23 cellular contexts compared by ENCODE assay signal in the genomic region with DNA sequence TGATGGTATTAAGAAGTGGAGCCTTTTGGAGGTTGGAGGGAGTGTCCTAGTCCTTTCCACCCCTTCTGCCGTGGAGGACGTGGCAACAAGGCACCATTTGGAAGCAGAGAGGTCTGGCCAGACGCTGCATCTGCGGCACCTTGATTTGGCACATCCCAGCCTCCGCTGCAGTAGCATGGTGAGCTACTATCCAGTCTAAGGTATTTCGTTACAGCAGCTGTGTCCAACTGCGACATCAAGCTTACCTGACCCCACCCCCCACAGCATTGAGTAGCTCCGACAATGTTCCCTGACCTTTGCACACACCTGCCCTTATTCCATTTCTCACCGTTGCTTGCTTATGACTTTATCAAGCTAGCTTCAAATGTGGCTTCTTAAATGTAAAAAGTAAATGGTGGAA.
"Had no signal": no experiment of that assay in that cellular context is flagged by ENCODE, and none has a peak within 500 bp of the region (broad histone marks: within the 10 kb centered on the region; RNA-seq: fewer than 3 reads in every experiment).

No MANE protein-coding gene starts in this region.

- H3K9me3 Mint-ChIP-seq: activated CD4-positive, alpha-beta T cell treated with anti-CD3 and anti-CD28 coated beads, Interleukin-2, amount 10 ng/mL, durations not matched to agents 7 days and 5 days had no signal

- H3K27me3 ChIP-seq: adrenal gland, esophagus squamous epithelium, gastroesophageal sphincter, right atrium auricular region, upper lobe of left lung had no signal

- H3K36me3 Mint-ChIP-seq: natural killer cell treated with Interleukin-12 subunit alpha and Interleukin-12 subunit beta and Interleukin-15 and Interleukin-18, amount 100 ng/mL, for 72 hours had no signal

- H3K27me3 Mint-ChIP-seq: activated CD8-positive, alpha-beta T cell treated with anti-CD3 and anti-CD28 coated beads for 36 hours; activated naive CD8-positive, alpha-beta T cell; stimulated activated naive B cell treated with anti-CD40 and anti-IgM and Interleukin-4, amounts not matched to agents 10 μg/mL and 1 μg/mL and 100 μg/mL, for 72 hours had no signal

- H3K4me3 Mint-ChIP-seq: activated CD4-positive, alpha-beta T cell treated with anti-CD3 and anti-CD28 coated beads, Interleukin-2, amount 10 ng/mL, durations not matched to agents 7 days and 5 days; activated CD8-positive, alpha-beta memory T cell treated with anti-CD3 and anti-CD28 coated beads, Interleukin-2, amount 10 ng/mL, durations not matched to agents 7 days and 5 days; activated CD8-positive, alpha-beta T cell treated with anti-CD3 and anti-CD28 coated beads for 36 hours; activated naive CD8-positive, alpha-beta T cell; endodermal cell; natural killer cell treated with Interleukin-12 subunit alpha and Interleukin-12 subunit beta and Interleukin-15 and Interleukin-18, amount 100 ng/mL, for 72 hours; stimulated activated naive B cell treated with anti-CD40 and anti-IgM and Interleukin-4, amounts not matched to agents 10 μg/mL and 1 μg/mL and 100 μg/mL, for 72 hours had no signal

- H3K4me1 Mint-ChIP-seq: activated CD4-positive, alpha-beta T cell treated with anti-CD3 and anti-CD28 coated beads, Interleukin-2, amount 10 ng/mL, durations not matched to agents 7 days and 5 days; activated CD8-positive, alpha-beta memory T cell treated with anti-CD3 and anti-CD28 coated beads, Interleukin-2, amount 10 ng/mL, durations not matched to agents 7 days and 5 days had no signal

- H3K27ac ChIP-seq: adrenal gland, esophagus squamous epithelium, gastroesophageal sphincter, lower lobe of right lung, psoas muscle, right atrium auricular region, upper lobe of left lung, WERI-Rb-1 had no signal

- ATAC-seq: activated CD8-positive, alpha-beta memory T cell treated with anti-CD3 and anti-CD28 coated beads, Interleukin-2, amount 10 ng/mL, durations not matched to agents 7 days and 5 days; activated CD8-positive, alpha-beta T cell treated with anti-CD3 and anti-CD28 coated beads for 36 hours; gastroesophageal sphincter; left cardiac atrium; lower lobe of right lung; natural killer cell treated with Interleukin-12 subunit alpha and Interleukin-12 subunit beta and Interleukin-15 and Interleukin-18, amount 100 ng/mL, for 72 hours; psoas muscle; SK-N-SH treated with all-trans-retinoic acid at 6 μM for 48 hours; stimulated activated naive B cell treated with anti-CD40 and anti-IgM and Interleukin-4, amounts not matched to agents 10 μg/mL and 1 μg/mL and 100 μg/mL, for 72 hours had no signal

- H3K36me3 ChIP-seq: adrenal gland, esophagus squamous epithelium, gastroesophageal sphincter, lower lobe of right lung, right atrium auricular region, upper lobe of left lung, WERI-Rb-1 had no signal

- H3K4me3 ChIP-seq: adrenal gland, esophagus squamous epithelium, gastroesophageal sphincter, lower lobe of right lung, psoas muscle, right atrium auricular region, upper lobe of left lung had no signal

- H3K9me3 ChIP-seq: adrenal gland had no signal

- H3K27ac Mint-ChIP-seq: activated CD4-positive, alpha-beta T cell treated with anti-CD3 and anti-CD28 coated beads, Interleukin-2, amount 10 ng/mL, durations not matched to agents 7 days and 5 days; activated CD8-positive, alpha-beta memory T cell treated with anti-CD3 and anti-CD28 coated beads, Interleukin-2, amount 10 ng/mL, durations not matched to agents 7 days and 5 days; activated CD8-positive, alpha-beta T cell treated with anti-CD3 and anti-CD28 coated beads for 36 hours; activated naive CD8-positive, alpha-beta T cell; endodermal cell; natural killer cell treated with Interleukin-12 subunit alpha and Interleukin-12 subunit beta and Interleukin-15 and Interleukin-18, amount 100 ng/mL, for 72 hours; stimulated activated naive B cell treated with anti-CD40 and anti-IgM and Interleukin-4, amounts not matched to agents 10 μg/mL and 1 μg/mL and 100 μg/mL, for 72 hours had no signal

- H3K4me1 ChIP-seq: adrenal gland, psoas muscle had no signal

- DNase-seq: activated CD4-positive, alpha-beta T cell treated with anti-CD3 and anti-CD28 coated beads, Interleukin-2, amount 10 ng/mL, durations not matched to agents 7 days and 5 days; activated CD4-positive, CD25-positive, alpha-beta regulatory T cell treated with anti-CD3 and anti-CD28 coated beads, Interleukin-2, amount 50 U/mL, for 72 hours; activated CD8-positive, alpha-beta memory T cell treated with anti-CD3 and anti-CD28 coated beads, Interleukin-2, amount 10 ng/mL, durations not matched to agents 7 days and 5 days; activated CD8-positive, alpha-beta T cell treated with anti-CD3 and anti-CD28 coated beads for 36 hours; activated T-cell treated with anti-CD3 and anti-CD28 coated beads for 4 hours; adrenal gland; central memory CD4-positive, alpha-beta T cell; endodermal cell; esophagus squamous epithelium; islet precursor cell; left cardiac atrium; lower lobe of right lung; psoas muscle; stimulated activated CD4-positive, alpha-beta T cell treated with anti-CD3 and anti-CD28 coated beads, Interleukin-2, amount 100 ng/mL, for 24 hours; stimulated activated naive B cell treated with anti-CD40 and anti-IgM and Interleukin-4, amounts not matched to agents 10 μg/mL and 1 μg/mL and 100 μg/mL, for 72 hours; T-helper 1 cell; upper lobe of left lung; WERI-Rb-1 had no signal
